In the genomic region with DNA sequence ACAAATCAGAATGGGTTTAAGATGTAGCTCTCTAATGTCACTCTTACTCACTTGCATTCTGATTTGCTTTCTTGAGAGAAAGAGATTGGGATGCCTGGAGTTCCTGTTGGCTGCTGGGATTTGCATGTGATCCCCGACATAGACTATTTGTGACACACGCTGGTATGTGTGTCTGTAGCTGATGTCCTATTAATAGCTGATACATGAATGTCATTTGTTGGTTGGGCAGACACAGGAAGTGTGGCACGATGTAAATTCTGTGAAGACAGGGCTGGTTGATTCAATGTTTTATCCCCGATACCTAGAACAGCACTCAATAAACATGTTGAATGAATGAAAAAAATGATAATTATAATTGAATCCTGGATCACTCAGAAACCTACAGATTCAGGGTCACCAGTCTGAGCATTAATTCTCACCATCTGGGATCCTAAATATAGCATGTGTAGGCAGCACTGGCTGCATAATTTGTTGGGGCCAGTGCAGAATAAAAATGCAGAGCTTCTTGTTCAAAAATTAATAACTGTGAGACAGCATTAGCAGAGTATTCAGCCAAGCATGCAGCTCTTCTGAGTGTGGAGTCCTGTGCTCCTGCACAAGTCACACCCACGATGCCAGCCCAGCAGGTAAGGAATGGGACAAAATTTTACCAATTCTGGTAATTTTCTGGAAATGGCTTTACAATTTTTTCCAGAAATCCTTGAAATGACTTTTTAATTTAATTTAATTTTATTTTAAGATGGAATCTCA, we compare ENCODE assay signal across 9 cellular contexts. TPM values are rescaled to one million over a fixed set of nuclear protein-coding genes. Genes with fewer than 3 reads are reported as not detected.
DNase-seq lines count a peak whose midpoint lies in the region; ATAC-seq and TF ChIP-seq lines count a peak whose summit lies in the region.
"Had no signal": no experiment of that assay in that cellular context is flagged by ENCODE, and none has a peak within 500 bp of the region (broad histone marks: within the 10 kb centered on the region; RNA-seq: fewer than 3 reads in every experiment).

No MANE protein-coding gene starts in this region.

- H3K27me3 ChIP-seq in PC-3 (ENCODE audit: low read length) = no peaks in the 10 kb centered on the region
- H3K27me3 ChIP-seq: vagina had no signal

- ATAC-seq in GM19397 (IDR thresholded peaks at IDR 0.05; ENCODE audit: unreplicated experiment) = peak; percentile 88
- ATAC-seq in HG03108 (IDR thresholded peaks at IDR 0.05; ENCODE audit: unreplicated experiment) = peak; percentile 87
- ATAC-seq in PC-3 = no peak

- H3F3A ChIP-seq in PC-3 (ENCODE audit: low read length, unreplicated experiment) = no peaks in the 10 kb centered on the region

- DNase-seq in EL (peak; percentile 12), foreskin melanocyte (peak; percentile 58), NCI-H345 treated with DMSO at 0.1 percent for 48 hours (lab: John Stamatoyannopoulos, UW; ENCODE audit: unreplicated experiment) (no peak), PC-3 (no peak), UCSD-AML1 (lab: John Stamatoyannopoulos, UW; ENCODE audit: unreplicated experiment) (no peak), GDM1 (lab: John Stamatoyannopoulos, UW) (no peak)

- no peak overlapping the region for H3K9ac ChIP-seq in PC-3 (ENCODE audit: low read length)

- H3K4me3 ChIP-seq in PC-3 (ENCODE audit: low read length) = no peak overlapping the region
- H3K4me3 ChIP-seq: vagina had no signal

- H4K20me1 ChIP-seq in PC-3 (ENCODE audit: low read length) = no peaks in the 10 kb centered on the region

- POLR2A ChIA-PET in PC-3 (lab: Charles Lee; ENCODE audit: unreplicated experiment) = no interaction called here

- H2AFZ ChIP-seq in PC-3 (ENCODE audit: low read length) = no peak overlapping the region

- intact Hi-C loops in PC-3 (cut with micrococcal nuclease) = no loop called here

- H3K9me2 ChIP-seq in PC-3 (replicated peaks; ENCODE audit: low read length) = no peaks in the 10 kb centered on the region

- H3K36me3 ChIP-seq in PC-3 (ENCODE audit: low read depth, low read length) = no peaks in the 10 kb centered on the region

- no peak for TF ChIP-seq CTCF in PC-3 (conservative IDR thresholded peaks at IDR 0.05; ENCODE audit: low read depth, low read length)

- no peaks in the 10 kb centered on the region for H3K4me1 ChIP-seq in PC-3 (ENCODE audit: insufficient read depth, low read length)

- no peaks in the 10 kb centered on the region for H3K9me3 ChIP-seq in PC-3 (ENCODE audit: low read length)
- H3K9me3 ChIP-seq: vagina had no signal

- no TSS peak for BruUV-seq in PC-3 (replicated peaks; lab: Mats Ljungman, UMichigan)

- H3K27ac ChIP-seq in PC-3 (ENCODE audit: low read length) = no peak overlapping the region
- H3K27ac ChIP-seq: vagina had no signal

- CTCF ChIA-PET in PC-3 (lab: Charles Lee) = no interaction called here

- H3K4me2 ChIP-seq in PC-3 (ENCODE audit: low read length) = no peak overlapping the region

- no peaks in the 10 kb centered on the region for H3K79me2 ChIP-seq in PC-3 (ENCODE audit: low read length)

RNA-seq across cellular contexts. Expression of a gene that starts 35.5 kb away (rescaled TPM):
- 28.9 and 43.1 TPM in 2 replicates for total RNA-seq in PC-3 (2014; rRNA removed)

Comparison
In these comparisons a context has a peak if more than half of its experiments do, and no peak if none do; other contexts are left out.
1. DNase-seq: peak in EL (single experiment) and foreskin melanocyte (single experiment); none in NCI-H345 treated with DMSO at 0.1 percent for 48 hours (single experiment), PC-3 (single experiment), UCSD-AML1 (single experiment) and GDM1 (single experiment).